In the genomic region with DNA sequence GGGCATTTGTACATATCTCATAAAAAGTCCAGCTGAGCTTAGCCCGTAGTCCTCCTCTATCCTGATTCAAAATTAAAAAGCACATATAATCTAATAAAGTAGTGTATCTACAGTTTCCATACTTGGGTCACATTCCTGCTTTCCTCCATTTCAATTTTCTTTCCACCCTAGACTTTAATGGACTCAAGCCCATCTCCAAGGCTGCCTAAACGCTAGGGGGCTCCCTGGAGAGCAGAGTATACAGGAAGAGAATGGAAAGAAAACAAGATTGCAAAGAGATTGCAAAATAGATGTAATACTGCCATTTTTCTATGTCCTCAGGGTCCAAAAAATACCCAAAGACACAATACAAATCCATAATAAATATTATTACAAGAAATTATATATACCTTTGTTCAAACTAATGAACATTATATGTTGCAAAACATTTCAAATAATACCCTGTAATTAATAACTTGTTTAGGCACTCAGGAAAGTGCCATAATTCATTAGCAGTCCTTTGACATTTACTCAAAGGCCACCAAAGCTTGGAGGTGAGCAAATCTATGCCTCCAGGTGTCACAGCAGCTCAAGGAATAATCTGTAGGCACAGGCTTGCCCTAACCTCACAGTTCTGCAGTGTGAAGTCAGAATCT, we compare ENCODE assay signal across 9 cellular contexts. TPM values are rescaled to one million over a fixed set of nuclear protein-coding genes. Genes with fewer than 3 reads are reported as not detected.
DNase-seq lines count a peak whose midpoint lies in the region; ATAC-seq and TF ChIP-seq lines count a peak whose summit lies in the region.
"Had no signal": no experiment of that assay in that cellular context is flagged by ENCODE, and none has a peak within 500 bp of the region (broad histone marks: within the 10 kb centered on the region; RNA-seq: fewer than 3 reads in every experiment).

No MANE protein-coding gene starts in this region.

- H3K4me1 Mint-ChIP-seq in CD14-positive monocyte (peaks cover 28% of the 10 kb centered on the region), endothelial cell (ENCODE audit: unreplicated experiment) (peaks cover 10% of the 10 kb centered on the region)
- H3K4me1 Mint-ChIP-seq in activated CD4-positive, alpha-beta memory T cell treated with anti-CD3 and anti-CD28 coated beads for 36 hours (ENCODE audit: low read depth) = peaks cover 34% of the 10 kb centered on the region
- peaks cover 12 to 41% (median 32%) of the 10 kb centered on the region in 4 donors for H3K4me1 Mint-ChIP-seq in naive thymus-derived CD8-positive, alpha-beta T cell

- H3K4me1 ChIP-seq in HEK293 (ENCODE audit: control insufficient read depth, insufficient read depth, low read length) (peaks cover 6% of the 10 kb centered on the region; the same call in 1 of the 2 replicates), thoracic aorta (ENCODE audit: control insufficient read depth in 1 of 2, low read depth in 2 of 2) (peaks cover 5 to 13% of the 10 kb centered on the region in 2 donors)

- no peak overlapping the region for H3K4me3 ChIP-seq in HEK293 (ENCODE audit: low read depth, low read length)
- H3K4me3 ChIP-seq in thoracic aorta = no peak overlapping the region

- H3K9me3 Mint-ChIP-seq in CD14-positive monocyte (peaks cover 0 to 3% (median under 1%) of the 10 kb centered on the region in 7 donors), endothelial cell (ENCODE audit: unreplicated experiment) (no peaks in the 10 kb centered on the region)
- no peaks in the 10 kb centered on the region for H3K9me3 Mint-ChIP-seq in activated CD4-positive, alpha-beta memory T cell treated with anti-CD3 and anti-CD28 coated beads for 36 hours
- no peaks in the 10 kb centered on the region for H3K9me3 Mint-ChIP-seq in naive thymus-derived CD8-positive, alpha-beta T cell

- H3K36me3 Mint-ChIP-seq in CD14-positive monocyte = peaks cover 6% of the 10 kb centered on the region in 2 donors
- H3K36me3 Mint-ChIP-seq in activated CD4-positive, alpha-beta memory T cell treated with anti-CD3 and anti-CD28 coated beads for 36 hours = peaks cover 21% of the 10 kb centered on the region
- H3K36me3 Mint-ChIP-seq in endothelial cell (ENCODE audit: low read depth, unreplicated experiment) = no peaks in the 10 kb centered on the region
- H3K36me3 Mint-ChIP-seq in naive thymus-derived CD8-positive, alpha-beta T cell = peaks cover 0 to 13% (median 8%) of the 10 kb centered on the region in 3 donors

- intact Hi-C loops in CD14-positive monocyte (cut with micrococcal nuclease) = loop anchor here (5.0 to 10.0 kb wide), 4 partner anchors 75 to 288 kb away; a partner anchor contains a TSS
- intact Hi-C loops in activated CD4-positive, alpha-beta memory T cell treated with anti-CD3 and anti-CD28 coated beads for 36 hours (cut with micrococcal nuclease) = loop anchor here (1.0 to 5.0 kb wide), 4 partner anchors 18 to 710 kb away; a partner anchor contains a TSS

- no peak overlapping the region for H3K27ac Mint-ChIP-seq in CD14-positive monocyte
- peak overlapping the region; percentile 67 for H3K27ac Mint-ChIP-seq in activated CD4-positive, alpha-beta memory T cell treated with anti-CD3 and anti-CD28 coated beads for 36 hours
- H3K27ac Mint-ChIP-seq in endothelial cell (ENCODE audit: unreplicated experiment) = no peak overlapping the region
- H3K27ac Mint-ChIP-seq in naive thymus-derived CD8-positive, alpha-beta T cell = peak overlapping the region in 8 of 10 donors; percentile 61 to 90 (median 80)

- DNase-seq in CD14-positive monocyte (ENCODE audit: low spot score) (no peak), NCI-H526 treated with DMSO at 0.1 percent for 48 hours (lab: John Stamatoyannopoulos, UW) (peak; percentile 43), endothelial cell (ENCODE audit: low spot score) (peak; percentile 79), thoracic aorta (ENCODE audit: low spot score) (peak; percentile 33)
- peak; percentile 77 for DNase-seq in activated CD4-positive, alpha-beta memory T cell treated with anti-CD3 and anti-CD28 coated beads for 36 hours
- DNase-seq in naive thymus-derived CD8-positive, alpha-beta T cell = peak; percentile 16 to 80 (median 39)

- no peaks in the 10 kb centered on the region for H3K9me3 ChIP-seq in HEK293 (ENCODE audit: control insufficient read depth, insufficient read depth, low read depth, low read length)
- no peaks in the 10 kb centered on the region for H3K9me3 ChIP-seq in thoracic aorta

- POLR2A ChIA-PET in HEK293 (lab: Yijun Ruan, JAX) = no interaction called here
- POLR2A ChIA-PET in activated CD4-positive, alpha-beta memory T cell treated with anti-CD3 and anti-CD28 coated beads for 36 hours (lab: Charles Lee) = interaction anchor here (3.0 to 5.2 kb wide), 2 partner anchors 75 to 104 kb away, joined by 22 to 44 read pairs; a partner anchor contains a TSS
- POLR2A ChIA-PET in naive thymus-derived CD8-positive, alpha-beta T cell (lab: Charles Lee) = interaction anchor here (1.1 to 7.8 kb wide), 7 partner anchors 18 to 376 kb away, joined by 3 to 108 read pairs (median 8); a partner anchor contains a TSS

- CTCF ChIA-PET in HEK293 (lab: Yijun Ruan, JAX) = interaction anchor here (0.5 to 8.2 kb wide), 45 partner anchors 7 to 1689 kb away, joined by 3 to 202 read pairs (median 5); a partner anchor contains a TSS
- CTCF ChIA-PET in activated CD4-positive, alpha-beta memory T cell treated with anti-CD3 and anti-CD28 coated beads for 36 hours (lab: Charles Lee) = interaction anchor here (0.7 to 5.5 kb wide), 26 partner anchors 8 to 365 kb away, joined by 3 to 139 read pairs (median 8); a partner anchor contains a TSS

- no peak overlapping the region for H3K4me3 Mint-ChIP-seq in CD14-positive monocyte
- peak overlapping the region; percentile 45 for H3K4me3 Mint-ChIP-seq in activated CD4-positive, alpha-beta memory T cell treated with anti-CD3 and anti-CD28 coated beads for 36 hours
- H3K4me3 Mint-ChIP-seq in endothelial cell (ENCODE audit: unreplicated experiment) = peak overlapping the region; percentile 42
- H3K4me3 Mint-ChIP-seq in naive thymus-derived CD8-positive, alpha-beta T cell = peak overlapping the region in 5 of 10 donors; percentile 0 to 57 (median 37)

- H3K27me3 Mint-ChIP-seq in CD14-positive monocyte (ENCODE audit: low read depth in 3 of 3) (peaks cover 0 to 1% (median 0%) of the 10 kb centered on the region in 3 donors), endothelial cell (ENCODE audit: unreplicated experiment) (peaks cover 2% of the 10 kb centered on the region)
- no peaks in the 10 kb centered on the region for H3K27me3 Mint-ChIP-seq in activated CD4-positive, alpha-beta memory T cell treated with anti-CD3 and anti-CD28 coated beads for 36 hours
- H3K27me3 Mint-ChIP-seq in naive thymus-derived CD8-positive, alpha-beta T cell = no peaks in the 10 kb centered on the region

- no peak for ATAC-seq in naive thymus-derived CD8-positive, alpha-beta T cell
- no peak for ATAC-seq in thoracic aorta (ENCODE audit: insufficient number of reproducible peaks, low FRiP score, low read depth)
- ATAC-seq in HG03378 (IDR thresholded peaks at IDR 0.05; ENCODE audit: unreplicated experiment) = no peak

- H3K27me3 ChIP-seq in thoracic aorta (replicated peaks; ENCODE audit: insufficient read depth) = no peaks in the 10 kb centered on the region

- H3K36me3 ChIP-seq in HEK293 (ENCODE audit: control insufficient read depth in 2 of 2, insufficient read depth in 1 of 2, low read length in 2 of 2) (peaks cover 8 to 17% of the 10 kb centered on the region in 2 experiments), thoracic aorta (peaks cover 3% of the 10 kb centered on the region)

- TF ChIP-seq CTCF in CD14-positive monocyte (IDR thresholded peaks at IDR 0.05) (peak; percentile 71), HEK293 (tag by site-specific recombination; IDR thresholded peaks at IDR 0.05) (peak; percentile 66), endothelial cell (IDR thresholded peaks at IDR 0.05; ENCODE audit: unreplicated experiment) (peak; percentile 29), thoracic aorta (IDR thresholded peaks at IDR 0.05) (no peak)

- no peak overlapping the region for H3K27ac ChIP-seq in HEK293 (ENCODE audit: extremely low read depth, low read depth, low read length)
- H3K27ac ChIP-seq in thoracic aorta = no peak overlapping the region

TF ChIP-seq in HEK293, 187 proteins besides CTCF, POLR2A, EP300 and RAD21 (continues in another document):
- TF ChIP-seq, protein P1, sequence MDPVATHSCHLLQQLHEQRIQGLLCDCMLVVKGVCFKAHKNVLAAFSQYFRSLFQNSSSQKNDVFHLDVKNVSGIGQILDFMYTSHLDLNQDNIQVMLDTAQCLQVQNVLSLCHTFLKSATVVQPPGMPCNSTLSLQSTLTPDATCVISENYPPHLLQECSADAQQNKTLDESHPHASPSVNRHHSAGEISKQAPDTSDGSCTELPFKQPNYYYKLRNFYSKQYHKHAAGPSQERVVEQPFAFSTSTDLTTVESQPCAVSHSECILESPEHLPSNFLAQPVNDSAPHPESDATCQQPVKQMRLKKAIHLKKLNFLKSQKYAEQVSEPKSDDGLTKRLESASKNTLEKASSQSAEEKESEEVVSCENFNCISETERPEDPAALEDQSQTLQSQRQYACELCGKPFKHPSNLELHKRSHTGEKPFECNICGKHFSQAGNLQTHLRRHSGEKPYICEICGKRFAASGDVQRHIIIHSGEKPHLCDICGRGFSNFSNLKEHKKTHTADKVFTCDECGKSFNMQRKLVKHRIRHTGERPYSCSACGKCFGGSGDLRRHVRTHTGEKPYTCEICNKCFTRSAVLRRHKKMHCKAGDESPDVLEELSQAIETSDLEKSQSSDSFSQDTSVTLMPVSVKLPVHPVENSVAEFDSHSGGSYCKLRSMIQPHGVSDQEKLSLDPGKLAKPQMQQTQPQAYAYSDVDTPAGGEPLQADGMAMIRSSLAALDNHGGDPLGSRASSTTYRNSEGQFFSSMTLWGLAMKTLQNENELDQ (tag by site-specific recombination; IDR thresholded peaks at IDR 0.05; ENCODE audit: low read depth) = no peak
- peak; percentile 64; the same call in 1 of the 2 replicates for TF ChIP-seq YY1 (tag by site-specific recombination; IDR thresholded peaks at IDR 0.05)

RNA-seq across cellular contexts. Expression of a gene that starts 2.4 kb away (rescaled TPM):
- polyA plus RNA-seq in CD14-positive monocyte = 10 to 100 TPM; 12.1 to 15.3 TPM
- 100 to 1,000 TPM; 231 to 244 TPM for total RNA-seq in activated CD4-positive, alpha-beta memory T cell treated with anti-CD3 and anti-CD28 coated beads for 36 hours
- total RNA-seq in endothelial cell (ENCODE audit: unreplicated experiment) = 50.0 TPM
- 10 to 100 TPM; 47.4 to 48.9 TPM for total RNA-seq in naive thymus-derived CD8-positive, alpha-beta T cell
- polyA plus RNA-seq in naive thymus-derived CD8-positive, alpha-beta T cell = 10 to 100 TPM; 45.5 to 63.5 (median 57.7) TPM
- total RNA-seq in thoracic aorta = 10 to 100 TPM; 24.0 to 30.8 TPM

RNA-seq across cellular contexts. Expression of a gene that starts 42.6 kb away (rescaled TPM):
- polyA plus RNA-seq in CD14-positive monocyte = not detected
- 100 to 1,000 TPM; 113 to 119 TPM for total RNA-seq in activated CD4-positive, alpha-beta memory T cell treated with anti-CD3 and anti-CD28 coated beads for 36 hours
- total RNA-seq in endothelial cell (ENCODE audit: unreplicated experiment) (not detected), thoracic aorta (not detected)
- total RNA-seq in naive thymus-derived CD8-positive, alpha-beta T cell = not detected
- under 1 TPM in 2 of 3 donors, not detected in 1; 0.21 to 0.34 TPM for polyA plus RNA-seq in naive thymus-derived CD8-positive, alpha-beta T cell
- total RNA-seq: urinary bladder had no signal
- polyA plus RNA-seq: urinary bladder had no signal

Comparison
In these comparisons a context has a peak if more than half of its experiments do, and no peak if none do; other contexts are left out.
1. H3K27ac Mint-ChIP-seq: peak in activated CD4-positive, alpha-beta memory T cell treated with anti-CD3 and anti-CD28 coated beads for 36 hours (single experiment) and naive thymus-derived CD8-positive, alpha-beta T cell (8 of 10); none in CD14-positive monocyte (0 of 7) and endothelial cell (single experiment).
2. H3K4me3 Mint-ChIP-seq: peak in activated CD4-positive, alpha-beta memory T cell treated with anti-CD3 and anti-CD28 coated beads for 36 hours (single experiment) and endothelial cell (single experiment); none in CD14-positive monocyte (0 of 2).
3. RNA of a gene that starts 42.6 kb away (total RNA-seq): 113 to 119 TPM in activated CD4-positive, alpha-beta memory T cell treated with anti-CD3 and anti-CD28 coated beads for 36 hours; not detected in naive thymus-derived CD8-positive, alpha-beta T cell, not detected in endothelial cell (single experiment) and not detected in thoracic aorta; every median in the first group is over 10 times any median in the second.